In genomic region chr12:64273527-64274403, GRCh38 we compare ENCODE assay signal across 1 cellular context.
TF ChIP-seq lines count a peak whose summit lies in the region.

No MANE protein-coding gene starts in this region.

TF ChIP-seq in HEK293, 187 proteins besides CTCF, POLR2A, EP300 and RAD21 (continued from another document):
- no peak for TF ChIP-seq ZBTB49 (tag by site-specific recombination; IDR thresholded peaks at IDR 0.05; ENCODE audit: low read depth)
